Comparison of ENCODE assay signal across 17 cellular contexts in the genomic region with DNA sequence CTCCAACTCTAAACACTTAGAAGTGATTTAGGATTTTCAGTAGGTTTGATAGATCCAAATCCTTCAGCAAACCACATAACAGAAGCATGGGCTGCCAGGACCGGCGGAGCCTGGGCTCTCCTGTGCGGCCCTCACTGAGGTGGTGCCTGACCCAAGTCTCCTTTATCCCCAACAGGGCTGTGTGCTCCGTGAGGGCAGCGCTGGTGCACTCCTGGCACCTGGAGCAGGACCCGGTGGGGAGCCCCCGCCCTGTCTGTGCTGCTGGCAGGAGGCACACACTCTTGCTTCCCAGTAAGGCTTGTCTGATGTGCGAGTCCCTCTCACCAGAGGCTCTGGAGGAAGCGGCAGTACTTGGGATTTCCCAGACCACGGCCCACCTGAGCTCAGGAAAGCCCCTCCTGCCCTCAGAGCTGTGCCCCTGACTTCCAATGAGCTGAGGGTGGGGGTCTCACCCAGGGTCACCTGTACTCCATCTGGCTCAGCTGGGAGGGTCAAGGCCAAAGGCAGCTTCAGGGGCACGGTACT. TPM values are rescaled to one million over a fixed set of nuclear protein-coding genes. Genes with fewer than 3 reads are reported as not detected.
A peak's percentile ranks its signal among the peaks of the same experiment; 100 is the strongest.
DNase-seq lines count a peak whose midpoint lies in the region; ATAC-seq and TF ChIP-seq lines count a peak whose summit lies in the region.
"Had no signal": no experiment of that assay in that cellular context is flagged by ENCODE, and none has a peak within 500 bp of the region (broad histone marks: within the 10 kb centered on the region; RNA-seq: fewer than 3 reads in every experiment).

No MANE protein-coding gene starts in this region.

- H3K27ac ChIP-seq in breast epithelium (no peak overlapping the region), HEK293 (ENCODE audit: extremely low read depth, low read depth, low read length) (no peak overlapping the region), WERI-Rb-1 (no peak overlapping the region)

- no peak for TF ChIP-seq CTCF in MCF 10A (IDR thresholded peaks at IDR 0.05; ENCODE audit: unreplicated experiment)
- TF ChIP-seq CTCF in breast epithelium (IDR thresholded peaks at IDR 0.05), result no peak
- no peak for TF ChIP-seq CTCF in HEK293 (tag by site-specific recombination; IDR thresholded peaks at IDR 0.05)
- no peak for TF ChIP-seq CTCF in WERI-Rb-1 (IDR thresholded peaks at IDR 0.05; ENCODE audit: low read depth, low read length)

- H3K36me3 ChIP-seq in breast epithelium (no peaks in the 10 kb centered on the region), HEK293 (ENCODE audit: control insufficient read depth in 2 of 2, insufficient read depth in 1 of 2, low read length in 2 of 2) (peaks cover 9 to 45% of the 10 kb centered on the region in 2 experiments; a peak in 2 of 3 replicates), WERI-Rb-1 (peaks cover 26% of the 10 kb centered on the region)

- no peaks in the 10 kb centered on the region for H3K9me3 Mint-ChIP-seq in MCF 10A (ENCODE audit: unreplicated experiment)
- no peaks in the 10 kb centered on the region for H3K9me3 Mint-ChIP-seq in central memory CD8-positive, alpha-beta T cell
- H3K9me3 Mint-ChIP-seq: CD4-positive, alpha-beta T cell had no signal

- intact Hi-C loops in MCF 10A (cut with micrococcal nuclease) (no loop called here), breast epithelium (cut with DNase I; ENCODE audit: low total_unique reads) (no loop called here)

- no peak for DNase-seq in MCF 10A (ENCODE audit: unreplicated experiment)
- no peak for DNase-seq in breast epithelium (ENCODE audit: low spot score in 2 of 2)
- DNase-seq in 8988T, result peak; percentile 7
- no peak for DNase-seq in central memory CD8-positive, alpha-beta T cell (ENCODE audit: low spot score in 2 of 2)
- no peak for DNase-seq in stimulated activated CD4-positive, alpha-beta T cell treated with anti-CD3 and anti-CD28 coated beads, Interleukin-2, amount 100 ng/mL, for 48 hours
- no peak for DNase-seq in WERI-Rb-1
- no peak for DNase-seq in glomerular visceral epithelial cell (ENCODE audit: extremely low spot score)
- DNase-seq: C1 segment of cervical spinal cord; Calu3; CD4-positive, alpha-beta T cell; DMS153; DMS79 treated with DMSO at 0.1 percent for 48 hours; EL; IMR-90 had no signal

- ATAC-seq in central memory CD8-positive, alpha-beta T cell (replicated peaks; ENCODE audit: extremely low read depth, poor library complexity, severe bottlenecking), result no peak
- ATAC-seq: HCT116 had no signal

- POLR2A ChIA-PET in MCF 10A (lab: Yijun Ruan, JAX) (interaction anchor here (1.2 kb wide), 1 partner anchor 56 kb away, joined by 3 read pairs; the partner anchor contains the start of gene PYGB), HEK293 (lab: Yijun Ruan, JAX) (interaction anchor here (0.9 kb wide), 1 partner anchor 87 kb away, joined by 3 read pairs; no protein-coding TSS in a partner anchor)

- H3K9me3 ChIP-seq in breast epithelium (no peaks in the 10 kb centered on the region), HEK293 (ENCODE audit: control insufficient read depth, insufficient read depth, low read depth, low read length) (no peaks in the 10 kb centered on the region), WERI-Rb-1 (ENCODE audit: severe bottlenecking) (no peaks in the 10 kb centered on the region)

- peaks cover 44% of the 10 kb centered on the region for H3K36me3 Mint-ChIP-seq in MCF 10A (ENCODE audit: insufficient read depth, unreplicated experiment)
- H3K36me3 Mint-ChIP-seq in central memory CD8-positive, alpha-beta T cell (ENCODE audit: insufficient read depth), result peaks cover 5% of the 10 kb centered on the region

- no peak overlapping the region for H3K4me3 Mint-ChIP-seq in MCF 10A (ENCODE audit: unreplicated experiment)
- H3K4me3 Mint-ChIP-seq in central memory CD8-positive, alpha-beta T cell, result no peak overlapping the region
- H3K4me3 Mint-ChIP-seq: B cell; CD4-positive, alpha-beta T cell had no signal

- H3K27me3 Mint-ChIP-seq in MCF 10A (ENCODE audit: insufficient read depth, unreplicated experiment), result no peaks in the 10 kb centered on the region
- H3K27me3 Mint-ChIP-seq in central memory CD8-positive, alpha-beta T cell, result no peaks in the 10 kb centered on the region
- H3K27me3 Mint-ChIP-seq: B cell; CD4-positive, alpha-beta T cell had no signal

- no peak for TF ChIP-seq POLR2A in breast epithelium (IDR thresholded peaks at IDR 0.05)

- H3K27ac Mint-ChIP-seq in MCF 10A (ENCODE audit: low read depth, unreplicated experiment), result peak overlapping the region; percentile 35
- peak overlapping the region; percentile 38 for H3K27ac Mint-ChIP-seq in central memory CD8-positive, alpha-beta T cell (ENCODE audit: low read depth)
- H3K27ac Mint-ChIP-seq: B cell; CD4-positive, alpha-beta T cell had no signal

- no peak overlapping the region for H3K4me3 ChIP-seq in breast epithelium
- H3K4me3 ChIP-seq in HEK293 (ENCODE audit: low read depth, low read length), result no peak overlapping the region
- H3K4me3 ChIP-seq in WERI-Rb-1 (ENCODE audit: low read depth, low read length), result no peak overlapping the region

- BruUV-seq in MCF 10A (replicated peaks; lab: Mats Ljungman, UMichigan), result no TSS peak

- CTCF ChIA-PET in MCF 10A (lab: Yijun Ruan, JAX), result interaction anchor here (0.7 kb wide), 1 partner anchor 48 kb away, joined by 3 read pairs; no protein-coding TSS in a partner anchor
- CTCF ChIA-PET in HEK293 (lab: Yijun Ruan, JAX), result interaction anchor here (0.6 to 1.8 kb wide), 2 partner anchors 95 to 140 kb away, joined by 3 to 9 read pairs; no protein-coding TSS in a partner anchor

- H3K27me3 ChIP-seq in breast epithelium (no peaks in the 10 kb centered on the region), WERI-Rb-1 (ENCODE audit: insufficient read depth, low read depth, severe bottlenecking) (no peaks in the 10 kb centered on the region)

- no peaks in the 10 kb centered on the region for H3K4me1 ChIP-seq in breast epithelium
- H3K4me1 ChIP-seq in HEK293 (ENCODE audit: control insufficient read depth, insufficient read depth, low read length), result no peaks in the 10 kb centered on the region

- peaks cover 14% of the 10 kb centered on the region for H3K4me1 Mint-ChIP-seq in MCF 10A (ENCODE audit: insufficient read depth, unreplicated experiment)
- H3K4me1 Mint-ChIP-seq in central memory CD8-positive, alpha-beta T cell, result no peaks in the 10 kb centered on the region

TF ChIP-seq in HEK293, 187 proteins besides CTCF, POLR2A, EP300 and RAD21:
- TF ChIP-seq ZIC2 (tag by site-specific recombination; IDR thresholded peaks at IDR 0.05) (0 out of 2 replicates have a peak, but pooled peaks have one; percentile 10), ZNF202 (tag by site-specific recombination; IDR thresholded peaks at IDR 0.05; ENCODE audit: borderline replicate concordance) (no peak)
TF ChIP-seq in HEK293: peak in this region for 1.

RNA-seq across cellular contexts. Expression of gene PYGB, which starts 56.2 kb away (rescaled TPM):
- 375 and 435 TPM in 2 replicates for total RNA-seq in MCF 10A (2022)
- total RNA-seq in breast epithelium, result 100 to 1,000 TPM in 2 of 3 donors, 10 to 100 TPM in 1; 95.7 to 128 (median 121) TPM
